11 cellular contexts compared by ENCODE assay signal in the genomic region with DNA sequence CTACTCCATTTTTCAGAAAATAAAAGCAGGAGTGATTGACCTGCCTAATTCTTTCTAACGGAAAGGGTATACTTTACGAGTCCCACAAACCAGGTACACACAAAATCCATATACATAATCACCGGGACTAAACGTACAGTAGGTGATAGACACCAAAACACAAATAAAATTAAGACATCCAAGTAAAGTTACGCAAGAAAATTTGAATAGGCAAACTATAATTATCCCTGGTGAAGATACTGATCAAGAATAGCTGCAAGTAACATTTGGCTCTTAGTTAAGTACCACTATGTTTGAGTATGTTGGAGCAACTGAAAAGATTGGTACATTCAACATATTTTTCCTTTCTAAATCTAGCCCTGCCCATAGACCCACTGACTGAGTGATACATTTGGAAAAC. TPM values are rescaled to one million over a fixed set of nuclear protein-coding genes. Genes with fewer than 3 reads are reported as not detected.
DNase-seq lines count a peak whose midpoint lies in the region; ATAC-seq, FAIRE-seq and TF ChIP-seq lines count a peak whose summit lies in the region.
"Had no signal": no experiment of that assay in that cellular context is flagged by ENCODE, and none has a peak within 500 bp of the region (broad histone marks: within the 10 kb centered on the region; RNA-seq: fewer than 3 reads in every experiment).

No MANE protein-coding gene starts in this region.

- no peaks in the 10 kb centered on the region for H3K9me2 ChIP-seq in SK-N-SH
- no peaks in the 10 kb centered on the region for H3K9me2 ChIP-seq in PC-3 (replicated peaks; ENCODE audit: low read length)

- H4K20me1 ChIP-seq in SK-N-SH (ENCODE audit: insufficient read depth) (peaks cover 30% of the 10 kb centered on the region; the same call in 1 of the 2 replicates), PC-3 (ENCODE audit: low read length) (peaks cover 19% of the 10 kb centered on the region), endothelial cell of umbilical vein (replicated peaks; ENCODE audit: control insufficient read depth, extremely low read depth, insufficient read depth, low read length) (peaks cover 2% of the 10 kb centered on the region)

- H3K36me3 Mint-ChIP-seq in progenitor cell of endocrine pancreas (ENCODE audit: insufficient read depth), result peaks cover 2% of the 10 kb centered on the region

- POLR2A ChIA-PET in SK-N-SH (lab: Yijun Ruan, JAX), result no interaction called here
- POLR2A ChIA-PET in PC-3 (lab: Charles Lee; ENCODE audit: unreplicated experiment), result no interaction called here
- POLR2A ChIA-PET in endothelial cell of umbilical vein (lab: Charles Lee), result no interaction called here

- no peaks in the 10 kb centered on the region for H3K27me3 Mint-ChIP-seq in progenitor cell of endocrine pancreas

- no peaks in the 10 kb centered on the region for H3K9me3 Mint-ChIP-seq in progenitor cell of endocrine pancreas (ENCODE audit: low read depth)

- no peak for DNase-seq in SK-N-SH
- DNase-seq in PC-3, result no peak
- no peak for DNase-seq in endothelial cell of umbilical vein (ENCODE audit: low read depth, low spot score)
- DNase-seq in progenitor cell of endocrine pancreas (ENCODE audit: low spot score, unreplicated experiment), result no peak
- no peak for DNase-seq in islet precursor cell
- no peak for DNase-seq in germinal center (ENCODE audit: low spot score)
- DNase-seq: central memory CD4-positive, alpha-beta T cell; left ventricle myocardium superior; NCI-H187 treated with DMSO at 0.1 percent for 48 hours had no signal

- H2AFZ ChIP-seq in SK-N-SH (ENCODE audit: low read depth) (no peak overlapping the region), PC-3 (ENCODE audit: low read length) (no peak overlapping the region), endothelial cell of umbilical vein (ENCODE audit: low read depth, low read length) (no peak overlapping the region)

- dilution Hi-C loops in endothelial cell of umbilical vein (cut with MboI; ENCODE audit: extremely low pct_ligation_motif_present, low sequenced_read_pairs), result no loop called here

- H3K36me3 ChIP-seq in SK-N-SH (replicated peaks in 1 of 2; ENCODE audit: control insufficient read depth in 1 of 2, insufficient read depth in 2 of 2, low read length in 1 of 2), result peaks cover 29 to 35% of the 10 kb centered on the region in 2 experiments
- peaks cover 21% of the 10 kb centered on the region for H3K36me3 ChIP-seq in PC-3 (ENCODE audit: low read depth, low read length)
- H3K36me3 ChIP-seq in endothelial cell of umbilical vein (ENCODE audit: control insufficient read depth in 2 of 2, extremely low read depth in 1 of 2, insufficient read depth in 2 of 2, low read length in 2 of 2), result peaks cover 3 to 12% of the 10 kb centered on the region in 2 experiments

- CTCF ChIA-PET in SK-N-SH (lab: Yijun Ruan, JAX) (no interaction called here), PC-3 (lab: Charles Lee) (no interaction called here), endothelial cell of umbilical vein (lab: Charles Lee) (no interaction called here)

- H3K9me1 ChIP-seq in endothelial cell of umbilical vein (replicated peaks; ENCODE audit: control insufficient read depth, extremely low read depth, insufficient read depth, low read length), result no peaks in the 10 kb centered on the region

- H3K4me1 ChIP-seq in SK-N-SH (ENCODE audit: control insufficient read depth in 1 of 2, insufficient read depth in 2 of 2, low read depth in 1 of 2, low read length in 1 of 2) (peaks cover 14 to 18% of the 10 kb centered on the region in 2 experiments; a peak in 3 of 4 replicates), PC-3 (ENCODE audit: insufficient read depth, low read length) (peaks cover 20% of the 10 kb centered on the region), endothelial cell of umbilical vein (ENCODE audit: control insufficient read depth, extremely low read depth, insufficient read depth, low read length) (peaks cover 20% of the 10 kb centered on the region)

- no peak for TF ChIP-seq EP300 in SK-N-SH (IDR thresholded peaks at IDR 0.05; ENCODE audit: borderline replicate concordance in 1 of 2, low read depth in 1 of 2, low read length in 1 of 2)

- no peak for TF ChIP-seq RAD21 in SK-N-SH (IDR thresholded peaks at IDR 0.05; ENCODE audit: low read length)

- H3K27me3 ChIP-seq in SK-N-SH (ENCODE audit: insufficient read depth) (no peaks in the 10 kb centered on the region), PC-3 (ENCODE audit: low read length) (no peaks in the 10 kb centered on the region), endothelial cell of umbilical vein (ENCODE audit: control insufficient read depth in 2 of 2, insufficient read depth in 2 of 2, low read length in 2 of 2) (no peaks in the 10 kb centered on the region)

- TF ChIP-seq POLR2A in endothelial cell of umbilical vein (IDR thresholded peaks at IDR 0.05; ENCODE audit: low read depth, low read length), result no peak

- H3K27ac ChIP-seq in SK-N-SH (ENCODE audit: low read depth in 2 of 2, low read length in 1 of 2) (no peak overlapping the region), PC-3 (ENCODE audit: low read length) (no peak overlapping the region), endothelial cell of umbilical vein (ENCODE audit: insufficient read depth, low read depth, low read length) (no peak overlapping the region)

- H3K4me1 Mint-ChIP-seq in progenitor cell of endocrine pancreas (ENCODE audit: low read depth), result peaks cover 41% of the 10 kb centered on the region

- H3K9me3 ChIP-seq in SK-N-SH, result no peaks in the 10 kb centered on the region
- H3K9me3 ChIP-seq in PC-3 (ENCODE audit: low read length), result no peaks in the 10 kb centered on the region
- no peaks in the 10 kb centered on the region for H3K9me3 ChIP-seq in endothelial cell of umbilical vein (replicated peaks; ENCODE audit: control insufficient read depth, insufficient read depth, low read length)

- 89% methylated on average over 5 of the region's 5 CpGs for WGBS in SK-N-SH (ENCODE audit: low lambda C conversion rate)

- TF ChIP-seq CTCF in SK-N-SH (IDR thresholded peaks at IDR 0.05), result no peak
- no peak for TF ChIP-seq CTCF in PC-3 (conservative IDR thresholded peaks at IDR 0.05; ENCODE audit: low read depth, low read length)
- TF ChIP-seq CTCF in endothelial cell of umbilical vein (IDR thresholded peaks at IDR 0.05; ENCODE audit: extremely low read depth in 1 of 2, insufficient read depth in 1 of 2, low read depth in 1 of 2, low read length in 2 of 2), result no peak
- no peak for TF ChIP-seq CTCF in progenitor cell of endocrine pancreas (IDR thresholded peaks at IDR 0.05; ENCODE audit: unreplicated experiment)

- H3K4me2 ChIP-seq in SK-N-SH (peak overlapping the region; percentile 93), PC-3 (ENCODE audit: low read length) (peak overlapping the region; percentile 93), endothelial cell of umbilical vein (ENCODE audit: insufficient read depth, low read length) (peak overlapping the region; percentile 73)

- H3K4me3 Mint-ChIP-seq in progenitor cell of endocrine pancreas (ENCODE audit: low read depth), result peak overlapping the region; percentile 90

- no peak for FAIRE-seq in endothelial cell of umbilical vein (lab: Jason Lieb, UNC)

- H3K4me3 ChIP-seq in SK-N-SH (ENCODE audit: low read depth in 2 of 2, low read length in 1 of 2), result peak overlapping the region; percentile 92; a peak in 3 of 4 replicates
- H3K4me3 ChIP-seq in PC-3 (ENCODE audit: low read length), result peak overlapping the region; percentile 93
- no peak overlapping the region for H3K4me3 ChIP-seq in endothelial cell of umbilical vein (replicated peaks in 1 of 3; ENCODE audit: insufficient read depth in 1 of 3, low read depth in 1 of 3, low read length in 3 of 3)

- H3K9ac ChIP-seq in SK-N-SH (no peak overlapping the region), PC-3 (ENCODE audit: low read length) (no peak overlapping the region), endothelial cell of umbilical vein (replicated peaks; ENCODE audit: extremely low read depth, insufficient read depth, low read length) (no peak overlapping the region)

- H3F3A ChIP-seq in SK-N-SH (replicated peaks; ENCODE audit: insufficient read depth) (peaks cover 11% of the 10 kb centered on the region), PC-3 (ENCODE audit: low read length, unreplicated experiment) (no peaks in the 10 kb centered on the region)

- intact Hi-C loops in PC-3 (cut with micrococcal nuclease), result no loop called here
- intact Hi-C loops in endothelial cell of umbilical vein (cut with micrococcal nuclease), result loop anchor here (5.0 kb wide), 1 partner anchor 441 kb away; no protein-coding TSS in a partner anchor

- H3K79me2 ChIP-seq in SK-N-SH (ENCODE audit: insufficient read depth), result peaks cover 65% of the 10 kb centered on the region
- H3K79me2 ChIP-seq in PC-3 (ENCODE audit: low read length), result peaks cover 59% of the 10 kb centered on the region
- H3K79me2 ChIP-seq in endothelial cell of umbilical vein (ENCODE audit: control insufficient read depth, insufficient read depth, low read length), result peaks cover 49% of the 10 kb centered on the region

- H3K27ac Mint-ChIP-seq in progenitor cell of endocrine pancreas, result peak overlapping the region; percentile 7

- no peak for ATAC-seq in SK-N-SH treated with all-trans-retinoic acid at 6 μM for 48 hours
- ATAC-seq in PC-3, result no peak
- ATAC-seq in GM19395 (IDR thresholded peaks at IDR 0.05; ENCODE audit: unreplicated experiment), result no peak
- ATAC-seq: left ventricle myocardium superior had no signal

- no TSS peak for BruUV-seq in PC-3 (replicated peaks; lab: Mats Ljungman, UMichigan)
- BruUV-seq in endothelial cell of umbilical vein (replicated peaks; lab: Mats Ljungman, UMichigan), result no TSS peak

TF ChIP-seq in SK-N-SH, 30 proteins besides CTCF, POLR2A, EP300 and RAD21:
- no peak for TF ChIP-seq TAF1 (IDR thresholded peaks at IDR 0.05; ENCODE audit: borderline replicate concordance, low read depth, low read length)
TF ChIP-seq in SK-N-SH: peak in this region for 0.

TF ChIP-seq in SK-N-SH treated with all-trans-retinoic acid at 6 μM for 48 hours, 23 proteins besides CTCF, POLR2A, EP300 and RAD21 (continues in another document):
- TF ChIP-seq ZNF565 (CRISPR knock-in tag; conservative IDR thresholded peaks at IDR 0.05; ENCODE audit: low read depth) (no peak), RARB (CRISPR knock-in tag; IDR thresholded peaks at IDR 0.05) (no peak)

RNA-seq across cellular contexts. Expression of a gene that starts 1.7 kb away (rescaled TPM):
- polyA plus RNA-seq in SK-N-SH (2012; rRNA removed) (4.3 and 5.8 TPM in 2 replicates), endothelial cell of umbilical vein (7.5 and 8.0 TPM in 2 replicates)
- 4.9 and 5.2 TPM in 2 replicates for polyA plus RNA-seq in SK-N-SH (2012; cell fraction: cytosol; rRNA removed)
- 5.8 and 9.7 TPM in 2 replicates for polyA plus RNA-seq in SK-N-SH (2012; cell fraction: nucleus; rRNA removed)
- total RNA-seq in PC-3 (2014; rRNA removed) (22.6 and 31.3 TPM in 2 replicates), endothelial cell of umbilical vein (47.3 and 47.5 TPM in 2 replicates), progenitor cell of endocrine pancreas (70.9 and 71.0 TPM in 2 replicates)
- 7.0 and 7.4 TPM in 2 replicates for polyA plus RNA-seq in endothelial cell of umbilical vein (2011; cell fraction: cytosol; rRNA removed)
- polyA plus RNA-seq in endothelial cell of umbilical vein (2011; cell fraction: nucleus; rRNA removed), result 22.2 and 23.1 TPM in 2 replicates
- polyA plus RNA-seq in endothelial cell of umbilical vein (2012), result 9.5 and 19.9 TPM in 2 replicates
- polyA minus RNA-seq in endothelial cell of umbilical vein, result 50.8 and 55.4 TPM in 2 replicates
- polyA minus RNA-seq in endothelial cell of umbilical vein (2011; cell fraction: cytosol; rRNA and poly(A)+ RNA removed), result 17.8 TPM
- 96.2 and 138 TPM in 2 replicates for polyA minus RNA-seq in endothelial cell of umbilical vein (2011; cell fraction: nucleus; rRNA and poly(A)+ RNA removed)

Comparison
In these comparisons a context has a peak if more than half of its experiments do, and no peak if none do; other contexts are left out.
1. H3K4me3 ChIP-seq: peak in SK-N-SH (2 of 2) and PC-3 (single experiment); none in endothelial cell of umbilical vein (0 of 3).
2. Peak in every context shown above with its lines, with median percentiles within 50 percentile points of each other: H3K4me2 ChIP-seq.